Comparison of ENCODE assay signal across 15 cellular contexts in genomic region chr15:40002295-40002694, GRCh38. TPM values are rescaled to one million over a fixed set of nuclear protein-coding genes. Genes with fewer than 3 reads are reported as not detected.
DNase-seq lines count a peak whose midpoint lies in the region; TF ChIP-seq lines count a peak whose summit lies in the region.
"Had no signal": no experiment of that assay in that cellular context is flagged by ENCODE, and none has a peak within 500 bp of the region (broad histone marks: within the 10 kb centered on the region; RNA-seq: fewer than 3 reads in every experiment).

No MANE protein-coding gene starts in this region.

- no peak overlapping the region for H2AFZ ChIP-seq in neuronal stem cell (ENCODE audit: low read length)

- H3K18ac ChIP-seq in mesendoderm (ENCODE audit: low read length) (no peak overlapping the region), neuronal stem cell (ENCODE audit: low read length) (no peak overlapping the region)

- H4K91ac ChIP-seq in neuronal stem cell (ENCODE audit: low read depth, low read length, poor library complexity) = no peak overlapping the region

- no peak overlapping the region for H2BK5ac ChIP-seq in mesendoderm (ENCODE audit: low read length)
- no peak overlapping the region for H2BK5ac ChIP-seq in neuronal stem cell (ENCODE audit: low read length)

- H3K27ac ChIP-seq in mesendoderm (ENCODE audit: low read depth, low read length) (no peak overlapping the region), neuronal stem cell (replicated peaks; ENCODE audit: low read length) (no peak overlapping the region)
- H3K27ac ChIP-seq: adrenal gland, gastroesophageal sphincter, upper lobe of left lung had no signal

- no peak overlapping the region for H3K56ac ChIP-seq in mesendoderm (ENCODE audit: low read length)

- no peak overlapping the region for H3K14ac ChIP-seq in neuronal stem cell (ENCODE audit: low read length)

- H3K79me1 ChIP-seq in mesendoderm (ENCODE audit: low read length) (no peaks in the 10 kb centered on the region), neuronal stem cell (ENCODE audit: low read depth, low read length) (no peaks in the 10 kb centered on the region)

- H4K5ac ChIP-seq in mesendoderm (ENCODE audit: low read length) = no peak overlapping the region

- no peak overlapping the region for H2BK12ac ChIP-seq in neuronal stem cell (ENCODE audit: low read length)

- no CpG with 5 or more reads among the region's 2 CpGs for WGBS in mesendoderm (ENCODE audit: extremely low coverage, insufficient coverage, low lambda C conversion rate)
- no CpG with 5 or more reads among the region's 2 CpGs for WGBS in neuronal stem cell (ENCODE audit: extremely low coverage in 2 of 2, insufficient read length in 2 of 2, insufficient replicate concordance in 1 of 2), 2 donors

- H3K9ac ChIP-seq in mesendoderm (ENCODE audit: low read length) = no peak overlapping the region
- H3K9ac ChIP-seq in neuronal stem cell (ENCODE audit: low read depth, low read length, poor library complexity) = no peak overlapping the region

- peaks cover 5% of the 10 kb centered on the region for H3K36me3 ChIP-seq in mesendoderm (ENCODE audit: control insufficient read depth, insufficient read depth, low read length)
- peaks cover 3 to 91% of the 10 kb centered on the region in 2 donors for H3K36me3 ChIP-seq in neuronal stem cell (replicated peaks in 1 of 2; ENCODE audit: control insufficient read depth in 2 of 2, insufficient read depth in 2 of 2, low read length in 2 of 2)

- no peak overlapping the region for H3K23ac ChIP-seq in mesendoderm (ENCODE audit: low read length)
- H3K23ac ChIP-seq in neuronal stem cell (ENCODE audit: low read depth, low read length, poor library complexity) = no peak overlapping the region

- H3K4me3 ChIP-seq in epithelial cell of esophagus (ENCODE audit: low read length) = no peak overlapping the region
- no peak overlapping the region for H3K4me3 ChIP-seq in mesendoderm (ENCODE audit: low read length)
- no peak overlapping the region for H3K4me3 ChIP-seq in neuronal stem cell (ENCODE audit: low read length in 2 of 2)
- H3K4me3 ChIP-seq: adrenal gland, gastroesophageal sphincter, upper lobe of left lung had no signal

- H2AK5ac ChIP-seq in mesendoderm (ENCODE audit: low read length) = no peak overlapping the region
- H2AK5ac ChIP-seq in neuronal stem cell (ENCODE audit: low read depth, low read length) = no peak overlapping the region

- H3K4me1 ChIP-seq in mesendoderm (ENCODE audit: control insufficient read depth, low read depth, low read length) (no peaks in the 10 kb centered on the region), neuronal stem cell (ENCODE audit: control insufficient read depth in 2 of 2, insufficient read depth in 1 of 2, low read depth in 1 of 2, low read length in 2 of 2) (peaks cover 0 to 5% of the 10 kb centered on the region in 2 donors)
- H3K4me1 ChIP-seq: adrenal gland, gastroesophageal sphincter, upper lobe of left lung had no signal

- H2BK15ac ChIP-seq in mesendoderm (replicated peaks; ENCODE audit: low read depth) (no peak overlapping the region), neuronal stem cell (ENCODE audit: low read length) (no peak overlapping the region)

- no peak overlapping the region for H3K4me2 ChIP-seq in mesendoderm (ENCODE audit: low read length)
- H3K4me2 ChIP-seq in neuronal stem cell (ENCODE audit: insufficient read depth, low read length, poor library complexity, severe bottlenecking) = no peak overlapping the region

- no peak overlapping the region for H3K4ac ChIP-seq in mesendoderm (ENCODE audit: low read depth, low read length)
- H3K4ac ChIP-seq in neuronal stem cell (ENCODE audit: low read length) = no peak overlapping the region

- H4K8ac ChIP-seq in mesendoderm (ENCODE audit: low read depth, low read length) (no peak overlapping the region), neuronal stem cell (ENCODE audit: low read depth, low read length) (no peak overlapping the region)

- H2BK120ac ChIP-seq in mesendoderm (ENCODE audit: low read depth, low read length) (no peak overlapping the region), neuronal stem cell (ENCODE audit: low read depth, low read length) (no peak overlapping the region)

- DNase-seq in DMS53 (lab: John Stamatoyannopoulos, UW) (peak; percentile 90), NCI-H526 (lab: John Stamatoyannopoulos, UW) (peak; percentile 97 to 98), epithelial cell of esophagus (ENCODE audit: low read depth) (peak; percentile 70), mesendoderm (peak; percentile 33), H4 (ENCODE audit: low spot score) (no peak), neuronal stem cell (ENCODE audit: low spot score) (no peak), NAMALWA (ENCODE audit: low spot score) (no peak)
- no peak for DNase-seq in stimulated activated CD4-positive, alpha-beta T cell treated with anti-CD3 and anti-CD28 coated beads, Interleukin-1b, Interleukin-23, amount 100 ng/mL, for 48 hours
- DNase-seq: activated T-cell treated with anti-CD3 and anti-CD28 coated beads, Interleukin-2, amount 50 U/mL, for 72 hours; adrenal gland; islet precursor cell; NCI-H187; NCI-H524 treated with DMSO at 0.1 percent for 48 hours; upper lobe of left lung had no signal

- no peaks in the 10 kb centered on the region for H3K79me2 ChIP-seq in mesendoderm (ENCODE audit: control insufficient read depth, insufficient read depth, low read length)

- no peak for TF ChIP-seq CTCF in epithelial cell of esophagus (IDR thresholded peaks at IDR 0.05; ENCODE audit: insufficient read depth, low read depth, low read length, missing control alignments)

- peaks cover 0 to 2% of the 10 kb centered on the region in 2 donors for H3K9me3 ChIP-seq in neuronal stem cell (replicated peaks in 1 of 2; ENCODE audit: control insufficient read depth in 2 of 2, insufficient read depth in 1 of 2, low read depth in 1 of 2, low read length in 2 of 2)
- H3K9me3 ChIP-seq: adrenal gland, gastroesophageal sphincter, upper lobe of left lung had no signal

- no peaks in the 10 kb centered on the region for H3K27me3 ChIP-seq in mesendoderm (ENCODE audit: insufficient read depth, low read length, poor library complexity)
- H3K27me3 ChIP-seq in neuronal stem cell (ENCODE audit: control insufficient read depth in 3 of 3, insufficient read depth in 3 of 3, low read depth in 1 of 3, low read length in 3 of 3) = no peaks in the 10 kb centered on the region
- H3K27me3 ChIP-seq: adrenal gland, gastroesophageal sphincter, upper lobe of left lung had no signal

RNA-seq across cellular contexts. Expression of gene SRP14, which starts 36.7 kb away (rescaled TPM):
- polyA plus RNA-seq in mesendoderm (2013, experiment 1 of 2) = 546 TPM
- polyA plus RNA-seq in mesendoderm (2013, experiment 2 of 2) = 544 TPM
- 317 and 358 TPM in 2 replicates for total RNA-seq in H4 (2014; rRNA removed; shearing (Covaris generic))
- 655 TPM for polyA plus RNA-seq in neuronal stem cell (2013, experiment 1 of 2)
- polyA plus RNA-seq in neuronal stem cell (2013, experiment 2 of 2) = 647 TPM

Comparison
In these comparisons a context has a peak if more than half of its experiments do, and no peak if none do; other contexts are left out.
1. DNase-seq: peak in DMS53 (single experiment), NCI-H526 (2 of 2), epithelial cell of esophagus (single experiment) and mesendoderm (single experiment); none in H4 (single experiment), neuronal stem cell (single experiment), NAMALWA (single experiment) and stimulated activated CD4-positive, alpha-beta T cell treated with anti-CD3 and anti-CD28 coated beads, Interleukin-1b, Interleukin-23, amount 100 ng/mL, for 48 hours (single experiment).